28 cellular contexts compared by ENCODE assay signal in the genomic region with DNA sequence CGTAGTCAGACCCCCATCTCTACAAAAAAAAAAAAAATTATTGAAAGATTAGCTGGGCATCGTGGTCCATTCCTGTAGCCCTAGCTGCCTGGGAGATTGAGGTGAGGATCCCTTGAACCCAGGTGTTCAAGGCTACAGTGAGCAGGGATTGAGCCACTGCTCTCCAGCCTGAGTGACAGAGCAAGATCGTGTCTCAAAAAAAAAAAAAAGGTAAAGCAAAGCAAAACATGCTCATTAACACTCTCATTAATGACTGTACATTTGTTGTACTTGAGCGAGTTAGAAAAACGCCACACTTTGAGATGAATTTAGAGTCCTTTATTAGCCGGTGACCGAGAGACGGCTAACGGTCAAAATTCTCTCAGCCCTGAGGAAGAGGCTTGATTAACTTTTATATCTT.
"Had no signal": no experiment of that assay in that cellular context is flagged by ENCODE, and none has a peak within 500 bp of the region (broad histone marks: within the 10 kb centered on the region; RNA-seq: fewer than 3 reads in every experiment).

No MANE protein-coding gene starts in this region.

- H3K36me3 Mint-ChIP-seq: activated naive CD4-positive, alpha-beta T cell treated with anti-CD3 and anti-CD28 coated beads, Interleukin-2, amount 10 ng/mL, durations not matched to agents 7 days and 5 days; activated naive CD4-positive, alpha-beta T cell treated with anti-CD3 and anti-CD28 coated beads, Interleukin-2, amount 50 U/mL, for 72 hours; activated naive CD8-positive, alpha-beta T cell treated with anti-CD3 and anti-CD28 coated beads, Interleukin-2, amount 10 ng/mL, durations not matched to agents 7 days and 5 days; brain had no signal

- H3K4me1 ChIP-seq: ascending aorta, breast epithelium, colonic mucosa, gastrocnemius medialis had no signal

- H3K27me3 ChIP-seq: ascending aorta, breast epithelium, cardiac muscle cell, colonic mucosa, gastrocnemius medialis had no signal

- H3K4me3 Mint-ChIP-seq: activated CD4-positive, alpha-beta memory T cell treated with anti-CD3 and anti-CD28 coated beads, Interleukin-2, amount 10 ng/mL, durations not matched to agents 7 days and 5 days; activated CD4-positive, alpha-beta T cell treated with anti-CD3 and anti-CD28 coated beads, Interleukin-2, amount 10 ng/mL, durations not matched to agents 7 days and 5 days; activated naive CD4-positive, alpha-beta T cell treated with anti-CD3 and anti-CD28 coated beads, Interleukin-2, amount 10 ng/mL, durations not matched to agents 7 days and 5 days; activated naive CD8-positive, alpha-beta T cell treated with anti-CD3 and anti-CD28 coated beads, Interleukin-2, amount 10 ng/mL, durations not matched to agents 7 days and 5 days; activated T-cell treated with anti-CD3 and anti-CD28 coated beads, Interleukin-2, amount 50 U/mL, for 24 hours; activated T-cell treated with anti-CD3 and anti-CD28 coated beads, Interleukin-2, amount 50 U/mL, for 72 hours; brain had no signal

- ATAC-seq: activated naive CD4-positive, alpha-beta T cell treated with anti-CD3 and anti-CD28 coated beads, Interleukin-2, amount 50 U/mL, for 72 hours; activated T-cell treated with anti-CD3 and anti-CD28 coated beads, Interleukin-2, amount 50 U/mL, for 72 hours; esophagus mucosa; gastrocnemius medialis; heart left ventricle had no signal

- H3K27ac Mint-ChIP-seq: activated CD4-positive, alpha-beta memory T cell treated with anti-CD3 and anti-CD28 coated beads, Interleukin-2, amount 10 ng/mL, durations not matched to agents 7 days and 5 days; activated CD4-positive, alpha-beta T cell treated with anti-CD3 and anti-CD28 coated beads, Interleukin-2, amount 10 ng/mL, durations not matched to agents 7 days and 5 days; activated naive CD4-positive, alpha-beta T cell treated with anti-CD3 and anti-CD28 coated beads, Interleukin-2, amount 10 ng/mL, durations not matched to agents 7 days and 5 days; activated naive CD4-positive, alpha-beta T cell treated with anti-CD3 and anti-CD28 coated beads, Interleukin-2, amount 50 U/mL, for 72 hours; activated naive CD8-positive, alpha-beta T cell treated with anti-CD3 and anti-CD28 coated beads, Interleukin-2, amount 10 ng/mL, durations not matched to agents 7 days and 5 days; activated T-cell treated with anti-CD3 and anti-CD28 coated beads, Interleukin-2, amount 50 U/mL, for 24 hours; activated T-cell treated with anti-CD3 and anti-CD28 coated beads, Interleukin-2, amount 50 U/mL, for 72 hours; brain had no signal

- H3K4me1 Mint-ChIP-seq: brain had no signal

- H3K4me3 ChIP-seq: ascending aorta, breast epithelium, cardiac muscle cell, colonic mucosa, gastrocnemius medialis, heart left ventricle had no signal

- DNase-seq: activated CD4-positive, alpha-beta memory T cell treated with anti-CD3 and anti-CD28 coated beads, Interleukin-2, amount 10 ng/mL, durations not matched to agents 7 days and 5 days; activated CD4-positive, alpha-beta T cell treated with anti-CD3 and anti-CD28 coated beads for 1 hour; activated CD4-positive, alpha-beta T cell treated with anti-CD3 and anti-CD28 coated beads for 4 hours; activated CD4-positive, alpha-beta T cell treated with anti-CD3 and anti-CD28 coated beads, Interleukin-2, amount 10 ng/mL, durations not matched to agents 7 days and 5 days; activated CD4-positive, alpha-beta T cell treated with anti-CD3 and anti-CD28 coated beads, Interleukin-2, amount 50 U/mL, for 4 hours; activated CD8-positive, alpha-beta memory T cell treated with anti-CD3 and anti-CD28 coated beads, Interleukin-2, amount 50 U/mL, for 48 hours; activated gamma-delta T cell; activated naive CD4-positive, alpha-beta T cell; activated naive CD4-positive, alpha-beta T cell treated with anti-CD3 and anti-CD28 coated beads, Interleukin-2, amount 10 ng/mL, durations not matched to agents 7 days and 5 days; activated naive CD8-positive, alpha-beta T cell treated with anti-CD3 and anti-CD28 coated beads, Interleukin-2, amount 10 ng/mL, durations not matched to agents 7 days and 5 days; activated T-cell treated with anti-CD3 and anti-CD28 coated beads for 4 hours; activated T-cell treated with anti-CD3 and anti-CD28 coated beads, Interleukin-2, amount 50 U/mL, for 24 hours; activated T-cell treated with anti-CD3 and anti-CD28 coated beads, Interleukin-2, amount 50 U/mL, for 72 hours; central memory CD4-positive, alpha-beta T cell; cerebellar nuclear complex; colonic mucosa; effector CD8-positive, alpha-beta T cell; foreskin fibroblast; gastrocnemius medialis; glutamatergic neuron; heart left ventricle; T-helper 2 cell had no signal

- H3K9me3 Mint-ChIP-seq: activated CD4-positive, alpha-beta memory T cell treated with anti-CD3 and anti-CD28 coated beads, Interleukin-2, amount 10 ng/mL, durations not matched to agents 7 days and 5 days; activated CD4-positive, alpha-beta T cell treated with anti-CD3 and anti-CD28 coated beads, Interleukin-2, amount 10 ng/mL, durations not matched to agents 7 days and 5 days; activated naive CD4-positive, alpha-beta T cell treated with anti-CD3 and anti-CD28 coated beads, Interleukin-2, amount 10 ng/mL, durations not matched to agents 7 days and 5 days; activated naive CD4-positive, alpha-beta T cell treated with anti-CD3 and anti-CD28 coated beads, Interleukin-2, amount 50 U/mL, for 72 hours; activated naive CD8-positive, alpha-beta T cell treated with anti-CD3 and anti-CD28 coated beads, Interleukin-2, amount 10 ng/mL, durations not matched to agents 7 days and 5 days; activated T-cell treated with anti-CD3 and anti-CD28 coated beads, Interleukin-2, amount 50 U/mL, for 24 hours; activated T-cell treated with anti-CD3 and anti-CD28 coated beads, Interleukin-2, amount 50 U/mL, for 72 hours had no signal

- H3K9me3 ChIP-seq: ascending aorta, colonic mucosa, gastrocnemius medialis had no signal

- H3K27ac ChIP-seq: ascending aorta, breast epithelium, cardiac muscle cell, colonic mucosa, gastrocnemius medialis, heart left ventricle had no signal

- H3K36me3 ChIP-seq: ascending aorta, breast epithelium, cardiac muscle cell, colonic mucosa, gastrocnemius medialis, heart left ventricle had no signal

- H3K27me3 Mint-ChIP-seq: activated naive CD8-positive, alpha-beta T cell treated with anti-CD3 and anti-CD28 coated beads, Interleukin-2, amount 10 ng/mL, durations not matched to agents 7 days and 5 days; activated T-cell treated with anti-CD3 and anti-CD28 coated beads, Interleukin-2, amount 50 U/mL, for 24 hours had no signal
